17 cellular contexts compared by ENCODE assay signal in the genomic region with DNA sequence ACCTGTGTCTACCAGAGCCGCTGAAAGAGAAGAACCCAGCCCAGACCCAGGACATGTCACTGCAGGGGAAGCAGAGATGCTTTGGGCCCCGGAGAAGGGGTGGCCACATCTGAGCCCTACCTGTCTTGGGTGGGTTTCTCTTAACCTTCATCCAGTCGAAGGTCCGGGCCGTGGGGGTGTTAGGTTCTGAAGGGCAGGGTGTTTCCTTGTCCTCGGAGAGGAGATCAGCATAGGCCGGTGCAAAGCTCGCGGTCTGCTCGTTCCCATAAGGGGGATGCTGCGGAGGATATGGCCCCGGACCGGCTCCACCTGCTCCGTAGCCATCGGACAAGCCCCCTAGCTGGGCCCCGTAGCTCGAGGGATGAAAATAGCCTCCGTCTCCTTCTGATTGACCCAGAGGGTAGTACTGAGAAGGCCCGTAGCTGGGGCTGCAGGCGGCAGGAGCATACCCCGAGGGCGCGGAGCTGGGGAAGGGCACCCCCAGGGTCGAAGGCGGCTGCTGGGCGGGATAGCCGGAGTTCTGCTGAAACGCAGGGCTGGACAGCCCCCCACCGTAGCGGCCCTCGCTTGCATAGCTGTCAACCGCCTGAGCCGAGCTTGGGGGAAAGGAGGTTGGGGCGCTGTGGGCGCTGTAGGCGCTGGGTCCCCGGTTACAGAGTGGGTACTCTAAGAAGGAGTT. TPM values are rescaled to one million over a fixed set of nuclear protein-coding genes. Genes with fewer than 3 reads are reported as not detected.
"Had no signal": no experiment of that assay in that cellular context is flagged by ENCODE, and none has a peak within 500 bp of the region (broad histone marks: within the 10 kb centered on the region; RNA-seq: fewer than 3 reads in every experiment).

No MANE protein-coding gene starts in this region.

- H3K9me3 Mint-ChIP-seq: activated naive CD8-positive, alpha-beta T cell treated with anti-CD3 and anti-CD28 coated beads for 36 hours; activated T-cell treated with anti-CD3 and anti-CD28 coated beads, Interleukin-2, amount 50 U/mL, for 24 hours; dendritic cell treated with granulocyte-macrophage colony-stimulating factor and Interleukin-4, amounts not matched to agents 40 ng/mL and 50 ng/mL, for 4 days; stimulated activated naive CD8-positive, alpha-beta T cell treated with anti-CD3 and anti-CD28 coated beads, Interleukin-15, Interleukin-2, amounts not matched to agents 100 ng/mL and 50 ng/mL, for 24 hours had no signal

- H3K27ac ChIP-seq: brain microvascular endothelial cell had no signal

- H3K36me3 ChIP-seq: brain microvascular endothelial cell had no signal

- H3K36me3 Mint-ChIP-seq: activated naive CD8-positive, alpha-beta T cell treated with anti-CD3 and anti-CD28 coated beads for 36 hours; naive B cell had no signal

- H3K27ac Mint-ChIP-seq: activated naive CD8-positive, alpha-beta T cell treated with anti-CD3 and anti-CD28 coated beads for 36 hours; activated T-cell treated with anti-CD3 and anti-CD28 coated beads, Interleukin-2, amount 50 U/mL, for 24 hours; dendritic cell treated with granulocyte-macrophage colony-stimulating factor and Interleukin-4, amounts not matched to agents 40 ng/mL and 50 ng/mL, for 4 days; naive B cell; stimulated activated naive CD8-positive, alpha-beta T cell treated with anti-CD3 and anti-CD28 coated beads, Interleukin-15, Interleukin-2, amounts not matched to agents 100 ng/mL and 50 ng/mL, for 24 hours; T-helper 17 cell had no signal

- H3K4me3 Mint-ChIP-seq: activated naive CD8-positive, alpha-beta T cell treated with anti-CD3 and anti-CD28 coated beads for 36 hours; activated T-cell treated with anti-CD3 and anti-CD28 coated beads, Interleukin-2, amount 50 U/mL, for 24 hours; dendritic cell treated with granulocyte-macrophage colony-stimulating factor and Interleukin-4, amounts not matched to agents 40 ng/mL and 50 ng/mL, for 4 days; naive B cell; stimulated activated naive CD8-positive, alpha-beta T cell treated with anti-CD3 and anti-CD28 coated beads, Interleukin-15, Interleukin-2, amounts not matched to agents 100 ng/mL and 50 ng/mL, for 24 hours; T-helper 17 cell had no signal

- ATAC-seq: T-helper 17 cell had no signal

- DNase-seq: activated gamma-delta T cell treated with Interleukin-2 at 50 U/mL for 16 hours; activated naive CD8-positive, alpha-beta T cell treated with anti-CD3 and anti-CD28 coated beads for 36 hours; activated T-cell treated with anti-CD3 and anti-CD28 coated beads, Interleukin-2, amount 50 U/mL, for 24 hours; brain microvascular endothelial cell; cerebellar nuclear complex; naive B cell; occipital lobe; stimulated activated CD4-positive, alpha-beta T cell treated with anti-CD3 and anti-CD28 coated beads, Interleukin-4, amount 100 ng/mL, for 1 hour; stimulated activated CD8-positive, alpha-beta memory T cell treated with anti-CD3 and anti-CD28 coated beads, Interleukin-4, amount 100 ng/mL, for 48 hours; T-helper 17 cell had no signal

RNA-seq across cellular contexts. Expression of gene HOXB1, which starts 0.5 kb away (rescaled TPM):
- total RNA-seq: activated naive CD8-positive, alpha-beta T cell treated with anti-CD3 and anti-CD28 coated beads for 36 hours; fibroblast of villous mesenchyme; kidney epithelial cell; occipital lobe; pulmonary artery endothelial cell; T-helper 17 cell; temporal lobe; urinary bladder had no signal
- polyA plus RNA-seq: urinary bladder had no signal

RNA-seq across cellular contexts. Expression of gene HOXB2, which starts 14.6 kb away (rescaled TPM):
- total RNA-seq: temporal lobe had no signal

RNA-seq across cellular contexts. Expression of gene HOXB4, which starts 47.8 kb away (rescaled TPM):
- total RNA-seq: occipital lobe, temporal lobe had no signal

RNA-seq across cellular contexts. Expression of gene HOXB3, which starts 59.7 kb away (rescaled TPM):
- total RNA-seq: occipital lobe, temporal lobe had no signal
